22 cellular contexts compared by ENCODE assay signal in the genomic region with DNA sequence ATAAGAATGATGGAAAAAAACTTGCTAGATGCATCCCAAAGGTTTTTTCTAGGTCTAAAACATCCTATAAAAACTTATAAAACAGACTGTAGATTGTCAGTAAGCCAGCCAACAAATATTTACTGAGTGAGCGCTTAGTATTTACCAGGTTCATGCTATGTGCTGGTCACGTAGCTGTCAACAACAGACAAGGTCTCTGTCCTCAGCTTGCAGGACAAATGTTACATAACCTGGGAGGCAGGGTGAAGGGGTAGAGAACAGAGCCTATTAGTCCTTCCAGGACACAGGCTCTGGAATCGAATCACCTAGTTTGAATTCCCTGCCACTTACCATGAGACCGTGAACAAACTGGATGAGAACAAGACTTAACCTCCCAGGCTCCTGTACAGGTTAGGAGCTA. TPM values are rescaled to one million over a fixed set of nuclear protein-coding genes. Genes with fewer than 3 reads are reported as not detected.
DNase-seq lines count a peak whose midpoint lies in the region; ATAC-seq and TF ChIP-seq lines count a peak whose summit lies in the region.
"Had no signal": no experiment of that assay in that cellular context is flagged by ENCODE, and none has a peak within 500 bp of the region (broad histone marks: within the 10 kb centered on the region; RNA-seq: fewer than 3 reads in every experiment).

No MANE protein-coding gene starts in this region.

- H3K36me3 ChIP-seq in psoas muscle (ENCODE audit: insufficient read depth in 1 of 2, low read depth in 1 of 2) (peaks cover 0 to 79% of the 10 kb centered on the region in 2 donors), SJCRH30 (peaks cover 52% of the 10 kb centered on the region)

- intact Hi-C loops in left ventricle myocardium superior (cut with micrococcal nuclease) (no loop called here), psoas muscle (cut with DNase I) (no loop called here)

- no peaks in the 10 kb centered on the region for H3K27me3 Mint-ChIP-seq in activated naive CD8-positive, alpha-beta T cell treated with anti-CD3 and anti-CD28 coated beads for 36 hours

- 79 to 93% (median 79%) methylated on average over 4 of the region's 4 CpGs for WGBS in psoas muscle, 3 donors

- H3K4me1 ChIP-seq in psoas muscle = peaks cover 45% of the 10 kb centered on the region
- H3K4me1 ChIP-seq in SJCRH30 = 0 out of 2 replicates have a peak, but pooled peaks cover 9% of the 10 kb centered on the region

- H3K27ac Mint-ChIP-seq in activated naive CD8-positive, alpha-beta T cell treated with anti-CD3 and anti-CD28 coated beads for 36 hours = no peak overlapping the region
- H3K27ac Mint-ChIP-seq: activated naive CD4-positive, alpha-beta T cell treated with anti-CD3 and anti-CD28 coated beads for 36 hours; T-helper 1 cell treated with Interleukin-12 subunit alpha and Interleukin-12 subunit beta and Interleukin-4 antibody, amounts not matched to agents 30 μg/mL and 1 μg/mL, for 36 hours had no signal

- H3K36me3 Mint-ChIP-seq in activated naive CD8-positive, alpha-beta T cell treated with anti-CD3 and anti-CD28 coated beads for 36 hours = peaks cover 2% of the 10 kb centered on the region

- no peaks in the 10 kb centered on the region for H3K9me3 Mint-ChIP-seq in activated naive CD8-positive, alpha-beta T cell treated with anti-CD3 and anti-CD28 coated beads for 36 hours
- H3K9me3 Mint-ChIP-seq: activated naive CD4-positive, alpha-beta T cell treated with anti-CD3 and anti-CD28 coated beads for 36 hours; CD8-positive, alpha-beta T cell; nephron; T-helper 1 cell treated with Interleukin-12 subunit alpha and Interleukin-12 subunit beta and Interleukin-4 antibody, amounts not matched to agents 30 μg/mL and 1 μg/mL, for 36 hours had no signal

- H3K4me1 Mint-ChIP-seq in activated naive CD8-positive, alpha-beta T cell treated with anti-CD3 and anti-CD28 coated beads for 36 hours = peaks cover 20% of the 10 kb centered on the region

- H3K9me3 ChIP-seq in psoas muscle (no peaks in the 10 kb centered on the region), SJCRH30 (replicated peaks) (no peaks in the 10 kb centered on the region)
- H3K9me3 ChIP-seq: MG63, Peyer's patch had no signal

- H3K27ac ChIP-seq in VCaP (peak overlapping the region; percentile 83), psoas muscle (no peak overlapping the region), SJCRH30 (no peak overlapping the region; the same call in 1 of the 2 replicates)

- DNase-seq in DMS53 (lab: John Stamatoyannopoulos, UW) (peak; percentile 22), DMS53 treated with DMSO at 0.1 percent for 48 hours (lab: John Stamatoyannopoulos, UW; ENCODE audit: unreplicated experiment) (no peak), left ventricle myocardium superior (no peak), psoas muscle (no peak), SJCRH30 (no peak), SW 1271 (lab: John Stamatoyannopoulos, UW) (no peak)
- no peak for DNase-seq in activated naive CD8-positive, alpha-beta T cell treated with anti-CD3 and anti-CD28 coated beads for 36 hours
- DNase-seq: activated CD4-positive, alpha-beta T cell treated with anti-CD3 and anti-CD28 coated beads for 4 hours; activated naive CD4-positive, alpha-beta T cell treated with anti-CD3 and anti-CD28 coated beads for 36 hours; activated T-cell treated with anti-CD3 and anti-CD28 coated beads, Interleukin-2, amount 50 U/mL, for 48 hours; amygdala; CD8-positive, alpha-beta T cell; DMS 273 treated with DMSO at 0.1 percent for 48 hours; head of caudate nucleus; MG63; NCI-H510A treated with DMSO at 0.1 percent for 48 hours; NK-92 treated with Interleukin-12 subunit alpha and Interleukin-12 subunit beta, amount 100 ng/mL, for 24 hours; Peyer's patch; stimulated activated naive CD8-positive, alpha-beta T cell treated with anti-CD3 and anti-CD28 coated beads, Interleukin-15, Interleukin-2, amounts not matched to agents 100 U/mL and 50 U/mL, for 24 hours had no signal

- TF ChIP-seq CTCF in VCaP (conservative IDR thresholded peaks at IDR 0.05) (no peak), psoas muscle (IDR thresholded peaks at IDR 0.05) (no peak)

- H3K4me3 ChIP-seq in psoas muscle (no peak overlapping the region), SJCRH30 (no peak overlapping the region)
- H3K4me3 ChIP-seq: MG63, Peyer's patch had no signal

- H3K27me3 ChIP-seq in psoas muscle (ENCODE audit: insufficient read depth in 3 of 3, low read length in 2 of 3) = no peaks in the 10 kb centered on the region
- H3K27me3 ChIP-seq in SJCRH30 = no peaks in the 10 kb centered on the region
- H3K27me3 ChIP-seq: MG63, Peyer's patch had no signal

- ATAC-seq in left ventricle myocardium superior (peak; percentile 64), psoas muscle (peak in 3 of 4 donors; percentile 16 to 50 (median 33))
- ATAC-seq: CD8-positive, alpha-beta T cell; stimulated activated naive CD8-positive, alpha-beta T cell treated with anti-CD3 and anti-CD28 coated beads, Interleukin-15, Interleukin-2, amounts not matched to agents 100 U/mL and 50 U/mL, for 24 hours had no signal

- no peak overlapping the region for H3K4me3 Mint-ChIP-seq in activated naive CD8-positive, alpha-beta T cell treated with anti-CD3 and anti-CD28 coated beads for 36 hours
- H3K4me3 Mint-ChIP-seq: activated naive CD4-positive, alpha-beta T cell treated with anti-CD3 and anti-CD28 coated beads for 36 hours; CD8-positive, alpha-beta T cell; T-helper 1 cell treated with Interleukin-12 subunit alpha and Interleukin-12 subunit beta and Interleukin-4 antibody, amounts not matched to agents 30 μg/mL and 1 μg/mL, for 36 hours had no signal

RNA-seq across cellular contexts. Expression of a gene that starts 6.4 kb away (rescaled TPM):
- total RNA-seq in left ventricle myocardium superior = 41.5 TPM
- 10 to 100 TPM; 14.5 to 32.2 (median 21.9) TPM for total RNA-seq in psoas muscle
- 10 to 100 TPM; 10.1 to 28.0 (median 20.1) TPM for polyA plus RNA-seq in psoas muscle
- total RNA-seq in SJCRH30 (2014; rRNA removed; shearing (Covaris generic)) = 33.3 and 38.4 TPM in 2 replicates
- 10 to 100 TPM; 30.6 to 32.3 TPM for total RNA-seq in activated naive CD8-positive, alpha-beta T cell treated with anti-CD3 and anti-CD28 coated beads for 36 hours
